Comparison of ENCODE assay signal across 7 cellular contexts in genomic region chr19:29709440-29709798, GRCh38. TPM values are rescaled to one million over a fixed set of nuclear protein-coding genes. Genes with fewer than 3 reads are reported as not detected.
A peak's percentile ranks its signal among the peaks of the same experiment; 100 is the strongest.
DNase-seq lines count a peak whose midpoint lies in the region; ATAC-seq and TF ChIP-seq lines count a peak whose summit lies in the region.
"Not testable (repeated sequence)": the region's sequence is repeated elsewhere in the genome, so short reads cannot be mapped to it uniquely, and the experiment has no call there.

No MANE protein-coding gene starts in this region.

- not testable (repeated sequence) for DNase-seq in activated T-cell treated with anti-CD3 and anti-CD28 coated beads, Interleukin-2, amount 50 U/mL, for 24 hours; activated naive CD8-positive, alpha-beta T cell treated with anti-CD3 and anti-CD28 coated beads, Interleukin-2, amount 50 U/mL, for 24 hours; right cardiac atrium; mesenchymal stem cell; thoracic aorta (ENCODE audit: low spot score)
- peak; percentile 3 for DNase-seq in posterior vena cava (ENCODE audit: low spot score)

- not testable (repeated sequence) for H3K27me3 Mint-ChIP-seq in activated T-cell treated with anti-CD3 and anti-CD28 coated beads, Interleukin-2, amount 50 U/mL, for 24 hours; activated naive CD8-positive, alpha-beta T cell treated with anti-CD3 and anti-CD28 coated beads, Interleukin-2, amount 50 U/mL, for 24 hours

- not testable (repeated sequence) for H2BK12ac ChIP-seq in mesenchymal stem cell (ENCODE audit: low read length in 2 of 2)

- H3K18ac ChIP-seq in mesenchymal stem cell (ENCODE audit: low read depth in 1 of 2, low read length in 2 of 2), result not testable (repeated sequence)

- not testable (repeated sequence) for H2AK5ac ChIP-seq in mesenchymal stem cell (ENCODE audit: low read length, severe bottlenecking)

- peak overlapping the region; percentile 84 for H3K27ac Mint-ChIP-seq in activated T-cell treated with anti-CD3 and anti-CD28 coated beads, Interleukin-2, amount 50 U/mL, for 24 hours
- H3K27ac Mint-ChIP-seq in activated naive CD8-positive, alpha-beta T cell treated with anti-CD3 and anti-CD28 coated beads, Interleukin-2, amount 50 U/mL, for 24 hours, result peak overlapping the region; percentile 69

- H3K27ac ChIP-seq in HEK293 (ENCODE audit: extremely low read depth, low read depth, low read length); mesenchymal stem cell (ENCODE audit: low read length, poor library complexity, severe bottlenecking): not testable (repeated sequence)
- H3K27ac ChIP-seq in right cardiac atrium (ENCODE audit: low read length) (peak overlapping the region; percentile 1), thoracic aorta (peak overlapping the region; percentile 3 to 41)

- H3K23ac ChIP-seq in mesenchymal stem cell (ENCODE audit: low read length in 2 of 2), result not testable (repeated sequence)

- H3K14ac ChIP-seq in mesenchymal stem cell (ENCODE audit: low read length in 2 of 2), result not testable (repeated sequence)

- not testable (repeated sequence) for H2BK15ac ChIP-seq in mesenchymal stem cell (ENCODE audit: low read depth, poor library complexity, severe bottlenecking)

- not testable (repeated sequence) for H3K4me1 ChIP-seq in HEK293 (ENCODE audit: control insufficient read depth, insufficient read depth, low read length); right cardiac atrium (ENCODE audit: control insufficient read depth, insufficient read depth, low read length)
- H3K4me1 ChIP-seq in mesenchymal stem cell (ENCODE audit: control insufficient read depth, insufficient read depth, low read depth, low read length), result peaks cover 12% of the 10 kb centered on the region
- peaks cover 9 to 36% of the 10 kb centered on the region in 2 donors for H3K4me1 ChIP-seq in thoracic aorta (ENCODE audit: control insufficient read depth in 1 of 2, low read depth in 2 of 2)

- H3K9me3 ChIP-seq in HEK293 (ENCODE audit: control insufficient read depth, insufficient read depth, low read depth, low read length); right cardiac atrium (ENCODE audit: control insufficient read depth, low read length); mesenchymal stem cell (ENCODE audit: control insufficient read depth, low read length); thoracic aorta: not testable (repeated sequence)

- POLR2A ChIA-PET in HEK293 (lab: Yijun Ruan, JAX), result not testable (repeated sequence)

- H2BK120ac ChIP-seq in mesenchymal stem cell (ENCODE audit: low read depth, low read length), result not testable (repeated sequence)

- ATAC-seq in activated naive CD8-positive, alpha-beta T cell treated with anti-CD3 and anti-CD28 coated beads, Interleukin-2, amount 50 U/mL, for 24 hours; right cardiac atrium; thoracic aorta (ENCODE audit: insufficient number of reproducible peaks, low FRiP score, low read depth): not testable (repeated sequence)

- intact Hi-C loops in right cardiac atrium (cut with DNase I); posterior vena cava (cut with DNase I): not testable (repeated sequence)

- H4K91ac ChIP-seq in mesenchymal stem cell (ENCODE audit: low read length), result not testable (repeated sequence)

- H3K4me3 ChIP-seq in HEK293 (ENCODE audit: low read depth, low read length); right cardiac atrium (ENCODE audit: low read length); mesenchymal stem cell (ENCODE audit: insufficient read depth in 1 of 2, low read depth in 1 of 2, low read length in 2 of 2); thoracic aorta: not testable (repeated sequence)

- H3K79me1 ChIP-seq in mesenchymal stem cell (replicated peaks; ENCODE audit: low read length, poor library complexity, severe bottlenecking), result peaks cover 51% of the 10 kb centered on the region

- not testable (repeated sequence) for H4K8ac ChIP-seq in mesenchymal stem cell (ENCODE audit: low read length)

- H3K36me3 Mint-ChIP-seq in activated T-cell treated with anti-CD3 and anti-CD28 coated beads, Interleukin-2, amount 50 U/mL, for 24 hours (ENCODE audit: low read depth), result peaks cover 88% of the 10 kb centered on the region
- peaks cover 45% of the 10 kb centered on the region for H3K36me3 Mint-ChIP-seq in activated naive CD8-positive, alpha-beta T cell treated with anti-CD3 and anti-CD28 coated beads, Interleukin-2, amount 50 U/mL, for 24 hours (ENCODE audit: low read depth)

- peaks cover 23 to 45% of the 10 kb centered on the region in 2 experiments for H3K36me3 ChIP-seq in HEK293 (ENCODE audit: control insufficient read depth in 2 of 2, insufficient read depth in 1 of 2, low read length in 2 of 2)
- peaks cover 38 to 41% of the 10 kb centered on the region in 2 experiments for H3K36me3 ChIP-seq in mesenchymal stem cell (ENCODE audit: control insufficient read depth in 1 of 2, insufficient read depth in 2 of 2, low read depth in 1 of 2, low read length in 2 of 2)
- not testable (repeated sequence) for H3K36me3 ChIP-seq in thoracic aorta

- H2AFZ ChIP-seq in mesenchymal stem cell (ENCODE audit: low read depth, low read length), result not testable (repeated sequence)

- not testable (repeated sequence) for H3K4me2 ChIP-seq in mesenchymal stem cell (ENCODE audit: low read length, poor library complexity, severe bottlenecking)

- H2BK5ac ChIP-seq in mesenchymal stem cell (ENCODE audit: low read depth, low read length, poor library complexity, severe bottlenecking), result not testable (repeated sequence)

- H3K4ac ChIP-seq in mesenchymal stem cell (ENCODE audit: low read depth in 1 of 2, low read length in 2 of 2), result not testable (repeated sequence)

- CTCF ChIA-PET in HEK293 (lab: Yijun Ruan, JAX), result interaction anchor here (1.8 to 13.2 kb wide), 3 partner anchors 17 to 100 kb away, joined by 5 to 299 read pairs (median 220); partner anchors contain the start of gene POP4

- H3K4me3 Mint-ChIP-seq in activated T-cell treated with anti-CD3 and anti-CD28 coated beads, Interleukin-2, amount 50 U/mL, for 24 hours; activated naive CD8-positive, alpha-beta T cell treated with anti-CD3 and anti-CD28 coated beads, Interleukin-2, amount 50 U/mL, for 24 hours: not testable (repeated sequence)

- H3K9me3 Mint-ChIP-seq in activated T-cell treated with anti-CD3 and anti-CD28 coated beads, Interleukin-2, amount 50 U/mL, for 24 hours; activated naive CD8-positive, alpha-beta T cell treated with anti-CD3 and anti-CD28 coated beads, Interleukin-2, amount 50 U/mL, for 24 hours: not testable (repeated sequence)

- WGBS in right cardiac atrium, result 99% methylated on average over 2 of the region's 2 CpGs
- WGBS in mesenchymal stem cell, result no CpG with 5 or more reads among the region's 2 CpGs

- peaks cover 90% of the 10 kb centered on the region for H3K4me1 Mint-ChIP-seq in activated T-cell treated with anti-CD3 and anti-CD28 coated beads, Interleukin-2, amount 50 U/mL, for 24 hours (ENCODE audit: low read depth)
- peaks cover 97% of the 10 kb centered on the region for H3K4me1 Mint-ChIP-seq in activated naive CD8-positive, alpha-beta T cell treated with anti-CD3 and anti-CD28 coated beads, Interleukin-2, amount 50 U/mL, for 24 hours

- peak overlapping the region; percentile 2 for H3K9ac ChIP-seq in mesenchymal stem cell (ENCODE audit: low read length)

- not testable (repeated sequence) for H3K27me3 ChIP-seq in right cardiac atrium (ENCODE audit: control insufficient read depth, insufficient read depth); mesenchymal stem cell (ENCODE audit: control insufficient read depth in 1 of 2, insufficient read depth in 1 of 2, low read length in 2 of 2); thoracic aorta (replicated peaks; ENCODE audit: insufficient read depth)

- not testable (repeated sequence) for TF ChIP-seq CTCF in HEK293 (tag by site-specific recombination; IDR thresholded peaks at IDR 0.05); thoracic aorta (IDR thresholded peaks at IDR 0.05)

TF ChIP-seq in HEK293, 187 proteins besides CTCF, POLR2A, EP300 and RAD21:
- peak; percentile 64; the same call in 1 of the 2 replicates for TF ChIP-seq ZNF121 (tag by site-specific recombination; IDR thresholded peaks at IDR 0.05)
TF ChIP-seq in HEK293: peak in this region for 1; not testable (repeated sequence) for 186.

RNA-seq across cellular contexts. Expression of gene C19orf12, which starts 5.6 kb away (rescaled TPM):
- 10 to 100 TPM; 40.6 to 48.2 (median 43.5) TPM for total RNA-seq in right cardiac atrium
- polyA plus RNA-seq in right cardiac atrium, result 37.3 TPM
- 22.7 TPM for polyA plus RNA-seq in mesenchymal stem cell (2013, experiment 1 of 2)
- polyA plus RNA-seq in mesenchymal stem cell (2013, experiment 2 of 2), result 22.8 TPM
- 10 to 100 TPM; 26.7 to 29.8 TPM for total RNA-seq in posterior vena cava
- total RNA-seq in thoracic aorta, result 10 to 100 TPM; 36.1 to 46.4 TPM

RNA-seq across cellular contexts. Expression of gene PLEKHF1, which starts 44.2 kb away (rescaled TPM):
- total RNA-seq in right cardiac atrium (10 to 100 TPM; 25.1 to 44.1 (median 31.0) TPM), posterior vena cava (10 to 100 TPM; 20.7 to 21.0 TPM), thoracic aorta (10 to 100 TPM; 21.4 to 56.2 TPM)
- 40.6 TPM for polyA plus RNA-seq in right cardiac atrium
- polyA plus RNA-seq in mesenchymal stem cell (2013, experiment 1 of 2), result 3.8 TPM
- polyA plus RNA-seq in mesenchymal stem cell (2013, experiment 2 of 2), result 3.8 TPM
